Comparison of ENCODE assay signal across 1 cellular context in genomic region chr17:81821603-81822311, GRCh38.
TF ChIP-seq lines count a peak whose summit lies in the region.

No MANE protein-coding gene starts in this region.

TF ChIP-seq in HepG2, 621 proteins besides CTCF, POLR2A, EP300 and RAD21 (continued from another document and continues in another):
- TF ChIP-seq FOXP4 (CRISPR knock-in tag; IDR thresholded peaks at IDR 0.05) (0 out of 2 replicates have a peak, but pooled peaks have one; percentile 24), HHEX (CRISPR knock-in tag; IDR thresholded peaks at IDR 0.05) (no peak), ZNF124 (CRISPR knock-in tag; IDR thresholded peaks at IDR 0.05) (peak; percentile 82; the same call in 1 of the 2 replicates), SPEN (CRISPR knock-in tag; IDR thresholded peaks at IDR 0.05; ENCODE audit: low read depth) (no peak), ZSCAN9 (CRISPR knock-in tag; IDR thresholded peaks at IDR 0.05; ENCODE audit: borderline replicate concordance) (no peak), RBFOX2 (IDR thresholded peaks at IDR 0.05; ENCODE audit: low read depth, low read length) (peak; percentile 54; the same call in 1 of the 2 replicates), NBN (conservative IDR thresholded peaks at IDR 0.05) (no peak), NFKB2 (CRISPR knock-in tag; IDR thresholded peaks at IDR 0.05; ENCODE audit: borderline replicate concordance) (peak; percentile 72; the same call in 1 of the 2 replicates), ZNF484 (CRISPR knock-in tag; IDR thresholded peaks at IDR 0.05; ENCODE audit: borderline replicate concordance, low read depth) (no peak), ARNT2 (CRISPR knock-in tag; IDR thresholded peaks at IDR 0.05; ENCODE audit: low read depth) (0 out of 2 replicates have a peak, but pooled peaks have one; percentile 61), ONECUT2 (CRISPR knock-in tag; IDR thresholded peaks at IDR 0.05) (no peak), SIN3B (IDR thresholded peaks at IDR 0.05; ENCODE audit: low read length) (no peak), ZFP37 (CRISPR knock-in tag; IDR thresholded peaks at IDR 0.05; ENCODE audit: borderline replicate concordance) (no peak), ZNF775 (CRISPR knock-in tag; IDR thresholded peaks at IDR 0.05; ENCODE audit: borderline replicate concordance) (no peak), ZNF614 (CRISPR knock-in tag; IDR thresholded peaks at IDR 0.05; ENCODE audit: borderline replicate concordance) (peak; percentile 64; the same call in 1 of the 2 replicates), PAX8 (CRISPR knock-in tag; IDR thresholded peaks at IDR 0.05; ENCODE audit: borderline replicate concordance) (no peak), DPF2 (CRISPR knock-in tag; IDR thresholded peaks at IDR 0.05; ENCODE audit: borderline replicate concordance, low read depth) (no peak), ZKSCAN5 (CRISPR knock-in tag; IDR thresholded peaks at IDR 0.05) (no peak), ZFAT (CRISPR knock-in tag; conservative IDR thresholded peaks at IDR 0.05) (no peak), ZBTB46 (CRISPR knock-in tag; IDR thresholded peaks at IDR 0.05; ENCODE audit: borderline replicate concordance) (no peak), SP140L (CRISPR knock-in tag; IDR thresholded peaks at IDR 0.05; ENCODE audit: borderline replicate concordance) (no peak), ZNF10 (CRISPR knock-in tag; IDR thresholded peaks at IDR 0.05; ENCODE audit: borderline replicate concordance, low read depth) (no peak), IKZF4 (CRISPR knock-in tag; IDR thresholded peaks at IDR 0.05; ENCODE audit: borderline replicate concordance, low read depth, not compliant biosample characterization) (peak; percentile 22), ZNF530 (CRISPR knock-in tag; IDR thresholded peaks at IDR 0.05; ENCODE audit: low read depth) (no peak), NR2F6 (IDR thresholded peaks at IDR 0.05) (0 out of 2 replicates have a peak, but pooled peaks have one; percentile 13), NR2F6 (CRISPR knock-in tag; IDR thresholded peaks at IDR 0.05) (no peak), NFE2L2 (IDR thresholded peaks at IDR 0.05; ENCODE audit: low read length) (0 out of 2 replicates have a peak, but pooled peaks have one; percentile 7), ZNF510 (CRISPR knock-in tag; IDR thresholded peaks at IDR 0.05; ENCODE audit: low read depth) (no peak), ZNF160 (CRISPR knock-in tag; IDR thresholded peaks at IDR 0.05) (no peak; the same call in 1 of the 2 replicates), GPN1 (CRISPR knock-in tag; IDR thresholded peaks at IDR 0.05; ENCODE audit: borderline replicate concordance) (no peak), ZNF576 (CRISPR knock-in tag; IDR thresholded peaks at IDR 0.05) (peak; percentile 94; the same call in 1 of the 2 replicates), ZNF720 (CRISPR knock-in tag; IDR thresholded peaks at IDR 0.05) (no peak), ZNF224 (CRISPR knock-in tag; IDR thresholded peaks at IDR 0.05) (0 out of 2 replicates have a peak, but pooled peaks have one; percentile 37), ZNF83 (CRISPR knock-in tag; IDR thresholded peaks at IDR 0.05; ENCODE audit: borderline replicate concordance) (no peak), SMAD1 (CRISPR knock-in tag; IDR thresholded peaks at IDR 0.05; ENCODE audit: borderline replicate concordance, low read depth) (no peak)
- TF ChIP-seq, protein P1, sequence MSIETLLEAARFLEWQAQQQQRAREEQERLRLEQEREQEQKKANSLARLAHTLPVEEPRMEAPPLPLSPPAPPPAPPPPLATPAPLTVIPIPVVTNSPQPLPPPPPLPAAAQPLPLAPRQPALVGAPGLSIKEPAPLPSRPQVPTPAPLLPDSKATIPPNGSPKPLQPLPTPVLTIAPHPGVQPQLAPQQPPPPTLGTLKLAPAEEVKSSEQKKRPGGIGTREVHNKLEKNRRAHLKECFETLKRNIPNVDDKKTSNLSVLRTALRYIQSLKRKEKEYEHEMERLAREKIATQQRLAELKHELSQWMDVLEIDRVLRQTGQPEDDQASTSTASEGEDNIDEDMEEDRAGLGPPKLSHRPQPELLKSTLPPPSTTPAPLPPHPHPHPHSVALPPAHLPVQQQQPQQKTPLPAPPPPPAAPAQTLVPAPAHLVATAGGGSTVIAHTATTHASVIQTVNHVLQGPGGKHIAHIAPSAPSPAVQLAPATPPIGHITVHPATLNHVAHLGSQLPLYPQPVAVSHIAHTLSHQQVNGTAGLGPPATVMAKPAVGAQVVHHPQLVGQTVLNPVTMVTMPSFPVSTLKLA (IDR thresholded peaks at IDR 0.05) = peak; percentile 10; the same call in 1 of the 2 replicates
- TF ChIP-seq, protein P2, sequence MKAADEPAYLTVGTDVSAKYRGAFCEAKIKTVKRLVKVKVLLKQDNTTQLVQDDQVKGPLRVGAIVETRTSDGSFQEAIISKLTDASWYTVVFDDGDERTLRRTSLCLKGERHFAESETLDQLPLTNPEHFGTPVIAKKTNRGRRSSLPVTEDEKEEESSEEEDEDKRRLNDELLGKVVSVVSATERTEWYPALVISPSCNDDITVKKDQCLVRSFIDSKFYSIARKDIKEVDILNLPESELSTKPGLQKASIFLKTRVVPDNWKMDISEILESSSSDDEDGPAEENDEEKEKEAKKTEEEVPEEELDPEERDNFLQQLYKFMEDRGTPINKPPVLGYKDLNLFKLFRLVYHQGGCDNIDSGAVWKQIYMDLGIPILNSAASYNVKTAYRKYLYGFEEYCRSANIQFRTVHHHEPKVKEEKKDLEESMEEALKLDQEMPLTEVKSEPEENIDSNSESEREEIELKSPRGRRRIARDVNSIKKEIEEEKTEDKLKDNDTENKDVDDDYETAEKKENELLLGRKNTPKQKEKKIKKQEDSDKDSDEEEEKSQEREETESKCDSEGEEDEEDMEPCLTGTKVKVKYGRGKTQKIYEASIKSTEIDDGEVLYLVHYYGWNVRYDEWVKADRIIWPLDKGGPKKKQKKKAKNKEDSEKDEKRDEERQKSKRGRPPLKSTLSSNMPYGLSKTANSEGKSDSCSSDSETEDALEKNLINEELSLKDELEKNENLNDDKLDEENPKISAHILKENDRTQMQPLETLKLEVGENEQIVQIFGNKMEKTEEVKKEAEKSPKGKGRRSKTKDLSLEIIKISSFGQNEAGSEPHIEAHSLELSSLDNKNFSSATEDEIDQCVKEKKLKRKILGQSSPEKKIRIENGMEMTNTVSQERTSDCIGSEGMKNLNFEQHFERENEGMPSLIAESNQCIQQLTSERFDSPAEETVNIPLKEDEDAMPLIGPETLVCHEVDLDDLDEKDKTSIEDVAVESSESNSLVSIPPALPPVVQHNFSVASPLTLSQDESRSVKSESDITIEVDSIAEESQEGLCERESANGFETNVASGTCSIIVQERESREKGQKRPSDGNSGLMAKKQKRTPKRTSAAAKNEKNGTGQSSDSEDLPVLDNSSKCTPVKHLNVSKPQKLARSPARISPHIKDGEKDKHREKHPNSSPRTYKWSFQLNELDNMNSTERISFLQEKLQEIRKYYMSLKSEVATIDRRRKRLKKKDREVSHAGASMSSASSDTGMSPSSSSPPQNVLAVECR (CRISPR knock-in tag; IDR thresholded peaks at IDR 0.05; ENCODE audit: borderline replicate concordance) = peak; percentile 54; the same call in 1 of the 2 replicates
- TF ChIP-seq, protein P3, sequence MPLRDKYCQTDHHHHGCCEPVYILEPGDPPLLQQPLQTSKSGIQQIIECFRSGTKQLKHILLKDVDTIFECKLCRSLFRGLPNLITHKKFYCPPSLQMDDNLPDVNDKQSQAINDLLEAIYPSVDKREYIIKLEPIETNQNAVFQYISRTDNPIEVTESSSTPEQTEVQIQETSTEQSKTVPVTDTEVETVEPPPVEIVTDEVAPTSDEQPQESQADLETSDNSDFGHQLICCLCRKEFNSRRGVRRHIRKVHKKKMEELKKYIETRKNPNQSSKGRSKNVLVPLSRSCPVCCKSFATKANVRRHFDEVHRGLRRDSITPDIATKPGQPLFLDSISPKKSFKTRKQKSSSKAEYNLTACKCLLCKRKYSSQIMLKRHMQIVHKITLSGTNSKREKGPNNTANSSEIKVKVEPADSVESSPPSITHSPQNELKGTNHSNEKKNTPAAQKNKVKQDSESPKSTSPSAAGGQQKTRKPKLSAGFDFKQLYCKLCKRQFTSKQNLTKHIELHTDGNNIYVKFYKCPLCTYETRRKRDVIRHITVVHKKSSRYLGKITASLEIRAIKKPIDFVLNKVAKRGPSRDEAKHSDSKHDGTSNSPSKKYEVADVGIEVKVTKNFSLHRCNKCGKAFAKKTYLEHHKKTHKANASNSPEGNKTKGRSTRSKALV (CRISPR knock-in tag; IDR thresholded peaks at IDR 0.05) = peak; percentile 69; the same call in 1 of the 2 replicates
- TF ChIP-seq, protein P4, sequence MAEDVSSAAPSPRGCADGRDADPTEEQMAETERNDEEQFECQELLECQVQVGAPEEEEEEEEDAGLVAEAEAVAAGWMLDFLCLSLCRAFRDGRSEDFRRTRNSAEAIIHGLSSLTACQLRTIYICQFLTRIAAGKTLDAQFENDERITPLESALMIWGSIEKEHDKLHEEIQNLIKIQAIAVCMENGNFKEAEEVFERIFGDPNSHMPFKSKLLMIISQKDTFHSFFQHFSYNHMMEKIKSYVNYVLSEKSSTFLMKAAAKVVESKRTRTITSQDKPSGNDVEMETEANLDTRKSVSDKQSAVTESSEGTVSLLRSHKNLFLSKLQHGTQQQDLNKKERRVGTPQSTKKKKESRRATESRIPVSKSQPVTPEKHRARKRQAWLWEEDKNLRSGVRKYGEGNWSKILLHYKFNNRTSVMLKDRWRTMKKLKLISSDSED (CRISPR knock-in tag; IDR thresholded peaks at IDR 0.05) = no peak
- TF ChIP-seq, protein P5, sequence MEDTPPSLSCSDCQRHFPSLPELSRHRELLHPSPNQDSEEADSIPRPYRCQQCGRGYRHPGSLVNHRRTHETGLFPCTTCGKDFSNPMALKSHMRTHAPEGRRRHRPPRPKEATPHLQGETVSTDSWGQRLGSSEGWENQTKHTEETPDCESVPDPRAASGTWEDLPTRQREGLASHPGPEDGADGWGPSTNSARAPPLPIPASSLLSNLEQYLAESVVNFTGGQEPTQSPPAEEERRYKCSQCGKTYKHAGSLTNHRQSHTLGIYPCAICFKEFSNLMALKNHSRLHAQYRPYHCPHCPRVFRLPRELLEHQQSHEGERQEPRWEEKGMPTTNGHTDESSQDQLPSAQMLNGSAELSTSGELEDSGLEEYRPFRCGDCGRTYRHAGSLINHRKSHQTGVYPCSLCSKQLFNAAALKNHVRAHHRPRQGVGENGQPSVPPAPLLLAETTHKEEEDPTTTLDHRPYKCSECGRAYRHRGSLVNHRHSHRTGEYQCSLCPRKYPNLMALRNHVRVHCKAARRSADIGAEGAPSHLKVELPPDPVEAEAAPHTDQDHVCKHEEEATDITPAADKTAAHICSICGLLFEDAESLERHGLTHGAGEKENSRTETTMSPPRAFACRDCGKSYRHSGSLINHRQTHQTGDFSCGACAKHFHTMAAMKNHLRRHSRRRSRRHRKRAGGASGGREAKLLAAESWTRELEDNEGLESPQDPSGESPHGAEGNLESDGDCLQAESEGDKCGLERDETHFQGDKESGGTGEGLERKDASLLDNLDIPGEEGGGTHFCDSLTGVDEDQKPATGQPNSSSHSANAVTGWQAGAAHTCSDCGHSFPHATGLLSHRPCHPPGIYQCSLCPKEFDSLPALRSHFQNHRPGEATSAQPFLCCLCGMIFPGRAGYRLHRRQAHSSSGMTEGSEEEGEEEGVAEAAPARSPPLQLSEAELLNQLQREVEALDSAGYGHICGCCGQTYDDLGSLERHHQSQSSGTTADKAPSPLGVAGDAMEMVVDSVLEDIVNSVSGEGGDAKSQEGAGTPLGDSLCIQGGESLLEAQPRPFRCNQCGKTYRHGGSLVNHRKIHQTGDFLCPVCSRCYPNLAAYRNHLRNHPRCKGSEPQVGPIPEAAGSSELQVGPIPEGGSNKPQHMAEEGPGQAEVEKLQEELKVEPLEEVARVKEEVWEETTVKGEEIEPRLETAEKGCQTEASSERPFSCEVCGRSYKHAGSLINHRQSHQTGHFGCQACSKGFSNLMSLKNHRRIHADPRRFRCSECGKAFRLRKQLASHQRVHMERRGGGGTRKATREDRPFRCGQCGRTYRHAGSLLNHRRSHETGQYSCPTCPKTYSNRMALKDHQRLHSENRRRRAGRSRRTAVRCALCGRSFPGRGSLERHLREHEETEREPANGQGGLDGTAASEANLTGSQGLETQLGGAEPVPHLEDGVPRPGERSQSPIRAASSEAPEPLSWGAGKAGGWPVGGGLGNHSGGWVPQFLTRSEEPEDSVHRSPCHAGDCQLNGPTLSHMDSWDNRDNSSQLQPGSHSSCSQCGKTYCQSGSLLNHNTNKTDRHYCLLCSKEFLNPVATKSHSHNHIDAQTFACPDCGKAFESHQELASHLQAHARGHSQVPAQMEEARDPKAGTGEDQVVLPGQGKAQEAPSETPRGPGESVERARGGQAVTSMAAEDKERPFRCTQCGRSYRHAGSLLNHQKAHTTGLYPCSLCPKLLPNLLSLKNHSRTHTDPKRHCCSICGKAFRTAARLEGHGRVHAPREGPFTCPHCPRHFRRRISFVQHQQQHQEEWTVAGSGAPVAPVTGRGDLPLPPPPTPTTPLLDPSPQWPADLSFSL (CRISPR knock-in tag; IDR thresholded peaks at IDR 0.05) = no peak
- TF ChIP-seq, protein P6, sequence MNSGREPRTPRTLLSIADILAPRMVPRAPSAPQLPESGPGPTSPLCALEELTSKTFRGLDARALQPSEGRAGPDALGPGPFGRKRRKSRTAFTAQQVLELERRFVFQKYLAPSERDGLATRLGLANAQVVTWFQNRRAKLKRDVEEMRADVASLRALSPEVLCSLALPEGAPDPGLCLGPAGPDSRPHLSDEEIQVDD (CRISPR knock-in tag; IDR thresholded peaks at IDR 0.05; ENCODE audit: borderline replicate concordance) = no peak
